Comparison of ENCODE assay signal across 26 cellular contexts in genomic region chr2:24576146-24576545, GRCh38.
DNase-seq lines count a peak whose midpoint lies in the region; ATAC-seq and TF ChIP-seq lines count a peak whose summit lies in the region.
"Had no signal": no experiment of that assay in that cellular context is flagged by ENCODE, and none has a peak within 500 bp of the region (broad histone marks: within the 10 kb centered on the region; RNA-seq: fewer than 3 reads in every experiment).

No MANE protein-coding gene starts in this region.

- no peak for DNase-seq in activated T-cell treated with anti-CD3 and anti-CD28 coated beads, Interleukin-2, amount 50 U/mL, for 4 hours
- no peak for DNase-seq in activated T-cell treated with anti-CD3 and anti-CD28 coated beads, Interleukin-2, amount 50 U/mL, for 48 hours
- DNase-seq in activated naive CD8-positive, alpha-beta T cell treated with anti-CD3 and anti-CD28 coated beads for 36 hours, result no peak
- peak in 1 of 2 donors; percentile 53 for DNase-seq in stimulated activated effector memory CD8-positive, alpha-beta T cell treated with anti-CD3 and anti-CD28 coated beads, Interleukin-12 subunit alpha, Interleukin-12 subunit beta, amount 100 ng/mL, for 72 hours (ENCODE audit: low spot score in 2 of 2)
- no peak for DNase-seq in NOMO-1 treated with dmso at 0.1 percent for 144 hours (lab: John Stamatoyannopoulos, UW; ENCODE audit: unreplicated experiment)
- DNase-seq: activated CD4-positive, alpha-beta T cell treated with anti-CD3 and anti-CD28 coated beads, Interleukin-2, amount 10 ng/mL, durations not matched to agents 7 days and 5 days; AML-193; CD8-positive, alpha-beta T cell; DMS 273 treated with DMSO at 0.1 percent for 48 hours; dorsolateral prefrontal cortex; IMR-90; left lung; mesendoderm; NCI-H1048; NCI-H1694; PC-9; T1000; tibial artery; WERI-Rb-1 had no signal

- peaks cover 21% of the 10 kb centered on the region; the same call in 1 of the 2 replicates for H3F3A ChIP-seq in SU-DHL-6 (ENCODE audit: insufficient read depth)

- H3K9ac ChIP-seq in SU-DHL-6 (ENCODE audit: low read length), result no peak overlapping the region

- H3K36me3 Mint-ChIP-seq in activated T-cell treated with anti-CD3 and anti-CD28 coated beads, Interleukin-2, amount 50 U/mL, for 4 hours (ENCODE audit: insufficient read depth), result peaks cover 24% of the 10 kb centered on the region
- H3K36me3 Mint-ChIP-seq in activated naive CD8-positive, alpha-beta T cell treated with anti-CD3 and anti-CD28 coated beads for 36 hours, result peaks cover 49% of the 10 kb centered on the region
- H3K36me3 Mint-ChIP-seq in stimulated activated effector memory CD8-positive, alpha-beta T cell treated with anti-CD3 and anti-CD28 coated beads, Interleukin-12 subunit alpha, Interleukin-12 subunit beta, amount 100 ng/mL, for 72 hours, result peaks cover 6% of the 10 kb centered on the region

- H3K79me2 ChIP-seq in SU-DHL-6 (ENCODE audit: insufficient read depth, low read length), result no peaks in the 10 kb centered on the region

- H3K4me1 Mint-ChIP-seq in activated T-cell treated with anti-CD3 and anti-CD28 coated beads, Interleukin-2, amount 50 U/mL, for 4 hours (ENCODE audit: low read depth), result peaks cover 79% of the 10 kb centered on the region
- peaks cover 71% of the 10 kb centered on the region for H3K4me1 Mint-ChIP-seq in activated naive CD8-positive, alpha-beta T cell treated with anti-CD3 and anti-CD28 coated beads for 36 hours
- peaks cover 82% of the 10 kb centered on the region for H3K4me1 Mint-ChIP-seq in stimulated activated effector memory CD8-positive, alpha-beta T cell treated with anti-CD3 and anti-CD28 coated beads, Interleukin-12 subunit alpha, Interleukin-12 subunit beta, amount 100 ng/mL, for 72 hours

- no peaks in the 10 kb centered on the region for H3K9me3 ChIP-seq in SU-DHL-6 (ENCODE audit: insufficient read depth, low read length)
- H3K9me3 ChIP-seq: A549, left lung, neutrophil, tibial artery had no signal

- peak overlapping the region; percentile 91 for H3K27ac ChIP-seq in SU-DHL-6 (ENCODE audit: low read depth, low read length)
- H3K27ac ChIP-seq: A549, dorsolateral prefrontal cortex, left lung, neutrophil, PC-9, tibial artery, WERI-Rb-1 had no signal

- no peaks in the 10 kb centered on the region for H3K36me3 ChIP-seq in SU-DHL-6 (ENCODE audit: low read length)
- H3K36me3 ChIP-seq: left lung, neutrophil, tibial artery, WERI-Rb-1 had no signal

- ATAC-seq in activated T-cell treated with anti-CD3 and anti-CD28 coated beads, Interleukin-2, amount 50 U/mL, for 4 hours, result no peak
- ATAC-seq in stimulated activated effector memory CD8-positive, alpha-beta T cell treated with anti-CD3 and anti-CD28 coated beads, Interleukin-12 subunit alpha, Interleukin-12 subunit beta, amount 100 ng/mL, for 72 hours, result peak; percentile 38
- no peak for ATAC-seq in GM21576 (IDR thresholded peaks at IDR 0.05; ENCODE audit: unreplicated experiment)
- no peak for ATAC-seq in HG02973 (IDR thresholded peaks at IDR 0.05; ENCODE audit: unreplicated experiment)
- ATAC-seq: A549; CD8-positive, alpha-beta T cell; left lung; Right ventricle myocardium inferior had no signal

- H3K4me2 ChIP-seq in SU-DHL-6 (ENCODE audit: low read depth, low read length, poor library complexity, severe bottlenecking), result peak overlapping the region; percentile 70
- H3K4me2 ChIP-seq: A549, PC-9 had no signal

- peak overlapping the region; percentile 59 for H3K4me3 Mint-ChIP-seq in activated T-cell treated with anti-CD3 and anti-CD28 coated beads, Interleukin-2, amount 50 U/mL, for 4 hours
- peak overlapping the region; percentile 32 for H3K4me3 Mint-ChIP-seq in activated naive CD8-positive, alpha-beta T cell treated with anti-CD3 and anti-CD28 coated beads for 36 hours
- peak overlapping the region; percentile 47 for H3K4me3 Mint-ChIP-seq in stimulated activated effector memory CD8-positive, alpha-beta T cell treated with anti-CD3 and anti-CD28 coated beads, Interleukin-12 subunit alpha, Interleukin-12 subunit beta, amount 100 ng/mL, for 72 hours
- H3K4me3 Mint-ChIP-seq: activated CD4-positive, alpha-beta T cell treated with anti-CD3 and anti-CD28 coated beads, Interleukin-2, amount 10 ng/mL, durations not matched to agents 7 days and 5 days; brain; CD8-positive, alpha-beta T cell had no signal

- no peak overlapping the region for H2AFZ ChIP-seq in SU-DHL-6 (ENCODE audit: low read depth, low read length, severe bottlenecking)
- H2AFZ ChIP-seq: PC-9 had no signal

- H4K20me1 ChIP-seq in SU-DHL-6 (ENCODE audit: low read depth, low read length), result no peaks in the 10 kb centered on the region

- no peaks in the 10 kb centered on the region for H3K9me3 Mint-ChIP-seq in activated T-cell treated with anti-CD3 and anti-CD28 coated beads, Interleukin-2, amount 50 U/mL, for 4 hours
- peaks cover 3% of the 10 kb centered on the region for H3K9me3 Mint-ChIP-seq in activated naive CD8-positive, alpha-beta T cell treated with anti-CD3 and anti-CD28 coated beads for 36 hours
- H3K9me3 Mint-ChIP-seq in stimulated activated effector memory CD8-positive, alpha-beta T cell treated with anti-CD3 and anti-CD28 coated beads, Interleukin-12 subunit alpha, Interleukin-12 subunit beta, amount 100 ng/mL, for 72 hours, result no peaks in the 10 kb centered on the region
- H3K9me3 Mint-ChIP-seq: activated CD4-positive, alpha-beta T cell treated with anti-CD3 and anti-CD28 coated beads, Interleukin-2, amount 10 ng/mL, durations not matched to agents 7 days and 5 days; CD8-positive, alpha-beta T cell had no signal

- no peaks in the 10 kb centered on the region for H3K27me3 ChIP-seq in SU-DHL-6 (ENCODE audit: low read length)
- H3K27me3 ChIP-seq: dorsolateral prefrontal cortex, left lung, neutrophil, tibial artery had no signal

- no peak for TF ChIP-seq CTCF in SU-DHL-6 (IDR thresholded peaks at IDR 0.05; ENCODE audit: insufficient read depth, low read length, poor library complexity, severe bottlenecking)

- H3K4me3 ChIP-seq in SU-DHL-6 (ENCODE audit: insufficient read depth, low read length, poor library complexity, severe bottlenecking), result no peak overlapping the region
- H3K4me3 ChIP-seq: A549, dorsolateral prefrontal cortex, left lung, PC-9, tibial artery had no signal

- H3K27ac Mint-ChIP-seq in activated naive CD8-positive, alpha-beta T cell treated with anti-CD3 and anti-CD28 coated beads for 36 hours, result peak overlapping the region; percentile 91
- peak overlapping the region; percentile 72 for H3K27ac Mint-ChIP-seq in stimulated activated effector memory CD8-positive, alpha-beta T cell treated with anti-CD3 and anti-CD28 coated beads, Interleukin-12 subunit alpha, Interleukin-12 subunit beta, amount 100 ng/mL, for 72 hours
- H3K27ac Mint-ChIP-seq: activated CD4-positive, alpha-beta T cell treated with anti-CD3 and anti-CD28 coated beads, Interleukin-2, amount 10 ng/mL, durations not matched to agents 7 days and 5 days; brain; CD8-positive, alpha-beta T cell had no signal

- H3K9me2 ChIP-seq in SU-DHL-6 (replicated peaks; ENCODE audit: insufficient read depth, low read length), result no peaks in the 10 kb centered on the region

- no peaks in the 10 kb centered on the region for H3K27me3 Mint-ChIP-seq in activated T-cell treated with anti-CD3 and anti-CD28 coated beads, Interleukin-2, amount 50 U/mL, for 4 hours (ENCODE audit: low read depth)
- H3K27me3 Mint-ChIP-seq in activated naive CD8-positive, alpha-beta T cell treated with anti-CD3 and anti-CD28 coated beads for 36 hours, result no peaks in the 10 kb centered on the region
- H3K27me3 Mint-ChIP-seq: activated CD4-positive, alpha-beta T cell treated with anti-CD3 and anti-CD28 coated beads, Interleukin-2, amount 10 ng/mL, durations not matched to agents 7 days and 5 days; brain had no signal
